ENCODE assay signal across 19 cellular contexts in the genomic region with DNA sequence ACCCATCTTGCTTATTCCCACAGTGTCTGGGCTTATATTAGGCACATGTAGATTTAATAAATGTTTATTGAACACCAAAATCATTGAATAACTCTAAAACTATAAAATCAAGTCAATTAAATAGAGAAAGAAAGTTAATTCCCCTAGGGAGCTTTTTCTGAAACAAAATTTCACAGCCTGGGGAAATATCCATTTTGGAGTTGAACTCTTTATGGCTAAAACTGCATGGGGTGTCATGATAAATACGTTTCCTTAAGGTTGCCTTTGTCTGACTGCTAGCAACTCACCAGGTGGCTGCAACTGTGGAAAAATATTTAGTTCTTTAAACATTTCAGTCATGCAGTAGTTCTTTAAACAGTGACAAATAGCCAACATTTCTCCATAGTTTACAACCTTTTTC.
"Had no signal": no experiment of that assay in that cellular context is flagged by ENCODE, and none has a peak within 500 bp of the region (broad histone marks: within the 10 kb centered on the region; RNA-seq: fewer than 3 reads in every experiment).

No MANE protein-coding gene starts in this region.

- H3K9ac ChIP-seq: parathyroid adenoma had no signal

- H3K4me3 ChIP-seq: colonic mucosa, lung, right lobe of liver, thoracic aorta, tibial nerve, upper lobe of left lung had no signal

- H3K27ac ChIP-seq: colonic mucosa, parathyroid adenoma, right lobe of liver, thoracic aorta, tibial nerve, upper lobe of left lung had no signal

- H3K4me3 Mint-ChIP-seq: effector memory CD8-positive, alpha-beta T cell; memory B cell; natural killer cell; stimulated activated naive B cell treated with anti-CD40 and anti-IgM and Interleukin-4, amounts not matched to agents 10 μg/mL and 1 μg/mL and 100 μg/mL, for 72 hours; stimulated activated naive CD8-positive, alpha-beta T cell treated with anti-CD3 and anti-CD28 coated beads, Interleukin-15, Interleukin-2, amounts not matched to agents 100 ng/mL and 50 ng/mL, for 24 hours had no signal

- H3K27me3 Mint-ChIP-seq: effector memory CD8-positive, alpha-beta T cell; memory B cell; progenitor cell of endocrine pancreas; stimulated activated naive B cell treated with anti-CD40 and anti-IgM and Interleukin-4, amounts not matched to agents 10 μg/mL and 1 μg/mL and 100 μg/mL, for 72 hours; stimulated activated naive CD8-positive, alpha-beta T cell treated with anti-CD3 and anti-CD28 coated beads, Interleukin-15, Interleukin-2, amounts not matched to agents 100 ng/mL and 50 ng/mL, for 24 hours had no signal

- H3K27ac Mint-ChIP-seq: effector memory CD8-positive, alpha-beta T cell; memory B cell; natural killer cell; progenitor cell of endocrine pancreas; stimulated activated naive B cell treated with anti-CD40 and anti-IgM and Interleukin-4, amounts not matched to agents 10 μg/mL and 1 μg/mL and 100 μg/mL, for 72 hours; stimulated activated naive CD8-positive, alpha-beta T cell treated with anti-CD3 and anti-CD28 coated beads, Interleukin-15, Interleukin-2, amounts not matched to agents 100 ng/mL and 50 ng/mL, for 24 hours had no signal

- H3K36me3 ChIP-seq: colonic mucosa, right lobe of liver, thoracic aorta, tibial nerve, upper lobe of left lung had no signal

- H3K4me1 ChIP-seq: colonic mucosa, parathyroid adenoma, right lobe of liver, tibial nerve, upper lobe of left lung had no signal

- H3K4me1 Mint-ChIP-seq: memory B cell; natural killer cell; stimulated activated naive B cell treated with anti-CD40 and anti-IgM and Interleukin-4, amounts not matched to agents 10 μg/mL and 1 μg/mL and 100 μg/mL, for 72 hours had no signal

- H3K9me3 ChIP-seq: colonic mucosa, right lobe of liver, thoracic aorta, tibial nerve, upper lobe of left lung had no signal

- H3K36me3 Mint-ChIP-seq: memory B cell; natural killer cell; stimulated activated naive B cell treated with anti-CD40 and anti-IgM and Interleukin-4, amounts not matched to agents 10 μg/mL and 1 μg/mL and 100 μg/mL, for 72 hours had no signal

- H3K27me3 ChIP-seq: colonic mucosa, right lobe of liver, tibial nerve, upper lobe of left lung had no signal

- DNase-seq: colonic mucosa; dermis blood vessel endothelial cell; effector memory CD8-positive, alpha-beta T cell; head of caudate nucleus; kidney; natural killer cell; right lobe of liver; small intestine; stimulated activated CD4-positive, alpha-beta T cell treated with anti-CD3 and anti-CD28 coated beads, Interleukin-15, amount 100 ng/mL, for 24 hours; stimulated activated CD4-positive, alpha-beta T cell treated with anti-CD3 and anti-CD28 coated beads, Interleukin-2, amount 100 ng/mL, for 48 hours; stimulated activated naive B cell treated with anti-CD40 and anti-IgM and Interleukin-4, amounts not matched to agents 10 μg/mL and 1 μg/mL and 100 μg/mL, for 72 hours; upper lobe of left lung had no signal

- H3K9me3 Mint-ChIP-seq: memory B cell; stimulated activated naive B cell treated with anti-CD40 and anti-IgM and Interleukin-4, amounts not matched to agents 10 μg/mL and 1 μg/mL and 100 μg/mL, for 72 hours; stimulated activated naive CD8-positive, alpha-beta T cell treated with anti-CD3 and anti-CD28 coated beads, Interleukin-15, Interleukin-2, amounts not matched to agents 100 ng/mL and 50 ng/mL, for 24 hours had no signal
